ENCODE assay signal across 29 cellular contexts in the genomic region with DNA sequence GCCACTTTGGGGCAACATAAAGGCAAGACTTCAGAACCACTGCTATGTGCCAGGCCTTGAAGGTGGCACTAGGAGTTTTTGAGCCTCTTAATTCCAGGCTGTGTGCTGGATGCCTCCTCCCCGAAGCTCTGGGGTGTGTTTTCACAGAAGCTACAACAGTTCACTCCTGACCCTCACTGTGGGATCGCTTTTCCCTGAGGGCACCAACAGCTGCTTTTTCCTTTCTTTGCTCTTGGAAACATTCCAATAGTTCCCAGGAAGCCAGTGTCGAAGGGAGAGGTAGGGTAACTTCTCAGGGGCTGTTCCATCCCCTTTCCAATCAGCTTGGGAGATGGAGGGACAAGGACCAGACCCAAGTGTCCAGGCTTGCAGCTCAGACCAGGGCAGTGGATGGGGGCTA.
"Had no signal": no experiment of that assay in that cellular context is flagged by ENCODE, and none has a peak within 500 bp of the region (broad histone marks: within the 10 kb centered on the region; RNA-seq: fewer than 3 reads in every experiment).

No MANE protein-coding gene starts in this region.

- H3K9me3 ChIP-seq: ascending aorta, breast epithelium, colonic mucosa, esophagus squamous epithelium, gastroesophageal sphincter, heart right ventricle had no signal

- H2AFZ ChIP-seq: hepatocyte had no signal

- H3K4me3 ChIP-seq: ascending aorta, breast epithelium, cardiac muscle cell, colonic mucosa, esophagus squamous epithelium, gastroesophageal sphincter, heart right ventricle, hepatocyte had no signal

- H3K4me1 ChIP-seq: ascending aorta, breast epithelium, colonic mucosa, gastroesophageal sphincter, heart right ventricle had no signal

- H3K27ac ChIP-seq: ascending aorta, breast epithelium, cardiac muscle cell, colonic mucosa, epithelial cell of prostate, esophagus squamous epithelium, gastroesophageal sphincter, heart right ventricle, hepatocyte, VCaP had no signal

- DNase-seq: activated CD4-positive, alpha-beta memory T cell treated with anti-CD3 and anti-CD28 coated beads, Interleukin-2, amount 10 ng/mL, durations not matched to agents 7 days and 5 days; activated CD4-positive, alpha-beta T cell treated with anti-CD3 and anti-CD28 coated beads for 1 hour; activated CD4-positive, alpha-beta T cell treated with anti-CD3 and anti-CD28 coated beads for 4 hours; activated CD4-positive, alpha-beta T cell treated with anti-CD3 and anti-CD28 coated beads, Interleukin-2, amount 10 ng/mL, durations not matched to agents 7 days and 5 days; activated CD4-positive, alpha-beta T cell treated with anti-CD3 and anti-CD28 coated beads, Interleukin-2, amount 50 U/mL, for 4 hours; activated CD8-positive, alpha-beta memory T cell treated with anti-CD3 and anti-CD28 coated beads, Interleukin-2, amount 50 U/mL, for 48 hours; activated gamma-delta T cell; activated naive CD4-positive, alpha-beta T cell; activated naive CD4-positive, alpha-beta T cell treated with anti-CD3 and anti-CD28 coated beads, Interleukin-2, amount 10 ng/mL, durations not matched to agents 7 days and 5 days; activated naive CD8-positive, alpha-beta T cell treated with anti-CD3 and anti-CD28 coated beads, Interleukin-2, amount 10 ng/mL, durations not matched to agents 7 days and 5 days; activated T-cell treated with anti-CD3 and anti-CD28 coated beads for 4 hours; activated T-cell treated with anti-CD3 and anti-CD28 coated beads, Interleukin-2, amount 50 U/mL, for 24 hours; activated T-cell treated with anti-CD3 and anti-CD28 coated beads, Interleukin-2, amount 50 U/mL, for 72 hours; central memory CD4-positive, alpha-beta T cell; cerebellar nuclear complex; colonic mucosa; effector CD8-positive, alpha-beta T cell; esophagus squamous epithelium; foreskin melanocyte; heart right ventricle had no signal

- H3K27me3 ChIP-seq: ascending aorta, cardiac muscle cell, colonic mucosa had no signal

- H3K36me3 ChIP-seq: ascending aorta, breast epithelium, cardiac muscle cell, colonic mucosa, esophagus squamous epithelium, gastroesophageal sphincter, heart right ventricle had no signal

- H3K79me2 ChIP-seq: hepatocyte had no signal

- ATAC-seq: activated naive CD4-positive, alpha-beta T cell treated with anti-CD3 and anti-CD28 coated beads, Interleukin-2, amount 50 U/mL, for 72 hours; activated T-cell treated with anti-CD3 and anti-CD28 coated beads, Interleukin-2, amount 50 U/mL, for 72 hours; gastroesophageal sphincter; heart right ventricle; WTC11 had no signal

- H3K4me2 ChIP-seq: hepatocyte had no signal
